ENCODE assay signal across 18 cellular contexts in genomic region chr4:109067509-109068205, GRCh38.
DNase-seq lines count a peak whose midpoint lies in the region; ATAC-seq and TF ChIP-seq lines count a peak whose summit lies in the region.
"Had no signal": no experiment of that assay in that cellular context is flagged by ENCODE, and none has a peak within 500 bp of the region (broad histone marks: within the 10 kb centered on the region; RNA-seq: fewer than 3 reads in every experiment).

No MANE protein-coding gene starts in this region.

- no peak for TF ChIP-seq POLR2A in ovary (IDR thresholded peaks at IDR 0.05)

- no peaks in the 10 kb centered on the region for H3K27me3 Mint-ChIP-seq in endodermal cell (ENCODE audit: insufficient read depth)
- H3K27me3 Mint-ChIP-seq: stimulated activated naive CD8-positive, alpha-beta T cell treated with anti-CD3 and anti-CD28 coated beads, Interleukin-15, Interleukin-2, amounts not matched to agents 100 ng/mL and 50 ng/mL, for 24 hours had no signal

- H3K4me1 ChIP-seq in ovary (ENCODE audit: insufficient read depth) (peaks cover 2% of the 10 kb centered on the region), endodermal cell (ENCODE audit: control insufficient read depth, insufficient read depth, low read length) (no peaks in the 10 kb centered on the region), ascending aorta (no peaks in the 10 kb centered on the region)
- H3K4me1 ChIP-seq: Caco-2, uterus had no signal

- H3K4me3 ChIP-seq in AG10803 (ENCODE audit: low read length) (no peak overlapping the region), SK-N-MC (no peak overlapping the region), fibroblast of pulmonary artery (replicated peaks; ENCODE audit: low read depth, low read length) (no peak overlapping the region), ovary (no peak overlapping the region), endodermal cell (ENCODE audit: low read length) (no peak overlapping the region), ascending aorta (no peak overlapping the region)
- H3K4me3 ChIP-seq: uterus had no signal

- whole genome bisulfite sequencing in ovary, 3 donors: 2 to 9% (median 8%) methylated on average over 4 of the region's 4 CpGs
- 84 to 92% methylated on average over 4 of the region's 4 CpGs for WGBS in endodermal cell (ENCODE audit: insufficient coverage in 1 of 2, insufficient read length in 1 of 2), 2 experiments

- no peaks in the 10 kb centered on the region for H3K4me1 Mint-ChIP-seq in endodermal cell

- TF ChIP-seq EP300 in ovary (IDR thresholded peaks at IDR 0.05): no peak

- H3K36me3 ChIP-seq in SK-N-MC (ENCODE audit: insufficient read depth, low read length): no peaks in the 10 kb centered on the region
- no peaks in the 10 kb centered on the region for H3K36me3 ChIP-seq in ovary
- no peaks in the 10 kb centered on the region for H3K36me3 ChIP-seq in endodermal cell (ENCODE audit: control insufficient read depth, insufficient read depth, low read length)
- H3K36me3 ChIP-seq in ascending aorta: no peaks in the 10 kb centered on the region
- H3K36me3 ChIP-seq: uterus had no signal

- no peaks in the 10 kb centered on the region for H3K36me3 Mint-ChIP-seq in endodermal cell (ENCODE audit: low read depth)
- H3K36me3 Mint-ChIP-seq: mesothelial cell of epicardium had no signal

- DNase-seq in AG10803 (ENCODE audit: low read depth): peak; percentile 94
- no peak for DNase-seq in SK-N-MC (ENCODE audit: low read depth, low spot score)
- DNase-seq in fibroblast of pulmonary artery (ENCODE audit: low read depth): peak; percentile 64
- DNase-seq in ovary: peak; percentile 18 to 36 (median 21)
- DNase-seq in endodermal cell: no peak
- no peak for DNase-seq in DMS153 (lab: John Stamatoyannopoulos, UW)
- no peak for DNase-seq in ascending aorta (ENCODE audit: low spot score in 2 of 2)
- DNase-seq: activated CD8-positive, alpha-beta memory T cell treated with anti-CD3 and anti-CD28 coated beads, Interleukin-2, amount 50 U/mL, for 4 hours; Caco-2; effector memory CD4-positive, alpha-beta T cell; NCI-H1092; NCI-H2171; NK-92 treated with Interleukin-12 subunit alpha and Interleukin-12 subunit beta, amount 100 ng/mL, for 24 hours; uterus had no signal

- intact Hi-C loops in ovary (cut with DNase I) (no loop called here), ascending aorta (cut with DNase I) (no loop called here)

- no peak overlapping the region for H3K27ac Mint-ChIP-seq in endodermal cell
- H3K27ac Mint-ChIP-seq: mesothelial cell of epicardium; stimulated activated naive CD8-positive, alpha-beta T cell treated with anti-CD3 and anti-CD28 coated beads, Interleukin-15, Interleukin-2, amounts not matched to agents 100 ng/mL and 50 ng/mL, for 24 hours; T-helper 2 cell treated with Interferon-gamma antibody and Interleukin-4, amounts not matched to agents 5 μg/mL and 100 μg/mL, for 36 hours had no signal

- H3K4me3 Mint-ChIP-seq in endodermal cell: no peak overlapping the region
- H3K4me3 Mint-ChIP-seq: mesothelial cell of epicardium; stimulated activated naive CD8-positive, alpha-beta T cell treated with anti-CD3 and anti-CD28 coated beads, Interleukin-15, Interleukin-2, amounts not matched to agents 100 ng/mL and 50 ng/mL, for 24 hours; T-helper 2 cell treated with Interferon-gamma antibody and Interleukin-4, amounts not matched to agents 5 μg/mL and 100 μg/mL, for 36 hours had no signal

- no peak for TF ChIP-seq CTCF in AG10803 (conservative IDR thresholded peaks at IDR 0.05; ENCODE audit: low read length)
- TF ChIP-seq CTCF in fibroblast of pulmonary artery (IDR thresholded peaks at IDR 0.05; ENCODE audit: low read length, missing control alignments): no peak
- TF ChIP-seq CTCF in ovary (IDR thresholded peaks at IDR 0.05): no peak
- TF ChIP-seq CTCF in endodermal cell (conservative IDR thresholded peaks at IDR 0.05): no peak
- no peak for TF ChIP-seq CTCF in ascending aorta (IDR thresholded peaks at IDR 0.05)

- H3K9me3 ChIP-seq in SK-N-MC (ENCODE audit: low read depth, low read length) (no peaks in the 10 kb centered on the region), ovary (no peaks in the 10 kb centered on the region), endodermal cell (ENCODE audit: control insufficient read depth, low read length) (no peaks in the 10 kb centered on the region), ascending aorta (no peaks in the 10 kb centered on the region)
- H3K9me3 ChIP-seq: Caco-2, uterus had no signal

- no peaks in the 10 kb centered on the region for H3K9me3 Mint-ChIP-seq in endodermal cell
- H3K9me3 Mint-ChIP-seq: stimulated activated naive CD8-positive, alpha-beta T cell treated with anti-CD3 and anti-CD28 coated beads, Interleukin-15, Interleukin-2, amounts not matched to agents 100 ng/mL and 50 ng/mL, for 24 hours; T-helper 2 cell treated with Interferon-gamma antibody and Interleukin-4, amounts not matched to agents 5 μg/mL and 100 μg/mL, for 36 hours had no signal

- no peaks in the 10 kb centered on the region for H3K27me3 ChIP-seq in ovary
- no peaks in the 10 kb centered on the region for H3K27me3 ChIP-seq in endodermal cell (ENCODE audit: control insufficient read depth, insufficient read depth, low read length, poor library complexity, severe bottlenecking)
- H3K27me3 ChIP-seq in ascending aorta: no peaks in the 10 kb centered on the region
- H3K27me3 ChIP-seq: uterus had no signal

- no peak for ATAC-seq in HG03108 (IDR thresholded peaks at IDR 0.05; ENCODE audit: unreplicated experiment)

- no peak overlapping the region for H3K9ac ChIP-seq in SK-N-MC (ENCODE audit: insufficient read length)
- no peak overlapping the region for H3K9ac ChIP-seq in endodermal cell (ENCODE audit: extremely low read depth, low read length, poor library complexity, severe bottlenecking)

- H3K27ac ChIP-seq in SK-N-MC (peak overlapping the region; percentile 52; the same call in 1 of the 2 replicates), ovary (no peak overlapping the region), endodermal cell (ENCODE audit: low read depth, low read length) (no peak overlapping the region), ascending aorta (no peak overlapping the region)
- H3K27ac ChIP-seq: uterus had no signal

Comparison
In these comparisons a context has a peak if more than half of its experiments do, and no peak if none do; other contexts are left out.
1. DNase-seq: peak in AG10803 (single experiment), fibroblast of pulmonary artery (single experiment) and ovary (5 of 5); none in SK-N-MC (single experiment), endodermal cell (single experiment), DMS153 (single experiment) and ascending aorta (0 of 2).